19 cellular contexts compared by ENCODE assay signal in the genomic region with DNA sequence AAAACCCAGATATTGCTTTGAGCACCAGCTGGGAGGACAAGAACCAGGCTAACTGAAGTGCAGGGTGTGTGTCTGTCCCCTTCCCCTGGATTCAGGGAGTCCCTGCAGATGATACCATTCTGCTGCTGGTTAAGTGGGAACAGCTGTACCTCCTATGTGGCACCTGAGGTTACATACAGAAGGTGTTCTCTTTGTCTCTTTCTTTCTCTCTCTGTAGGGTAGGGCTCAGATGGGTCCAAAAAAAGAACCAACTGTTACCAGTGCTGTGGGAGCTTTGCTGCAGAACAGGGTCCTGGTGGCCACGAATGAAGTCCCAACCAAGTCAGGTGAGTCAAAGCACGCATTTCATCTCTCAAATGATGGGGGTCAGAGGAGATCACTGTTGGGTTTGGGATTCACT. TPM values are rescaled to one million over a fixed set of nuclear protein-coding genes. Genes with fewer than 3 reads are reported as not detected.
A peak's percentile ranks its signal among the peaks of the same experiment; 100 is the strongest.
DNase-seq lines count a peak whose midpoint lies in the region; ATAC-seq and TF ChIP-seq lines count a peak whose summit lies in the region.
"Had no signal": no experiment of that assay in that cellular context is flagged by ENCODE, and none has a peak within 500 bp of the region (broad histone marks: within the 10 kb centered on the region; RNA-seq: fewer than 3 reads in every experiment).

No MANE protein-coding gene starts in this region.

- no peak for DNase-seq in heart right ventricle
- no peak for DNase-seq in Right ventricle myocardium superior
- no peak for DNase-seq in sciatic nerve (ENCODE audit: low spot score)
- no peak for DNase-seq in uterus
- DNase-seq in NCI-H446 treated with DMSO at 0.1 percent for 48 hours (lab: John Stamatoyannopoulos, UW): no peak
- DNase-seq: EL, GM23248, Karpas-422, NCI-H187 treated with DMSO at 0.1 percent for 48 hours, NCI-H2171, NCI-H510A, NCI-H82, Peyer's patch, SHP77 had no signal

- H3K4me3 ChIP-seq in heart right ventricle (no peak overlapping the region), gastroesophageal sphincter (no peak overlapping the region), uterus (no peak overlapping the region)
- H3K4me3 ChIP-seq: GM23248, Peyer's patch had no signal

- TF ChIP-seq EP300 in gastroesophageal sphincter (IDR thresholded peaks at IDR 0.05): no peak

- TF ChIP-seq POLR2A in gastroesophageal sphincter (IDR thresholded peaks at IDR 0.05) (no peak), uterus (IDR thresholded peaks at IDR 0.05) (no peak)

- 90% methylated on average over 2 of the region's 2 CpGs for WGBS in heart right ventricle, 2 donors
- WGBS in gastroesophageal sphincter (ENCODE audit: low coverage in 1 of 2), 2 donors: 80 to 100% methylated on average over 1 to 2 of the region's 2 CpGs

- no peak for TF ChIP-seq CTCF in heart right ventricle (IDR thresholded peaks at IDR 0.05)
- TF ChIP-seq CTCF in gastroesophageal sphincter (IDR thresholded peaks at IDR 0.05): no peak
- no peak for TF ChIP-seq CTCF in uterus (IDR thresholded peaks at IDR 0.05)

- H3K4me1 ChIP-seq in heart right ventricle: peaks cover 0 to 24% (median 17%) of the 10 kb centered on the region in 9 donors
- peaks cover 5 to 19% (median 9%) of the 10 kb centered on the region in 3 donors for H3K4me1 ChIP-seq in gastroesophageal sphincter
- H3K4me1 ChIP-seq in uterus: peaks cover 0 to 11% of the 10 kb centered on the region in 2 donors
- H3K4me1 ChIP-seq: Peyer's patch had no signal

- intact Hi-C loops in heart right ventricle (cut with DNase I): no loop called here
- intact Hi-C loops in Right ventricle myocardium superior (cut with DNase I): no loop called here
- intact Hi-C loops in sciatic nerve (cut with DNase I): no loop called here
- intact Hi-C loops in uterus (cut with DNase I; ENCODE audit: low total_unique reads): no loop called here

- H3K27ac ChIP-seq in heart right ventricle: peak overlapping the region in 6 of 10 donors; percentile 3 to 77 (median 53)
- peak overlapping the region in 3 of 4 donors; percentile 61 to 73 (median 63) for H3K27ac ChIP-seq in gastroesophageal sphincter
- H3K27ac ChIP-seq in uterus: peak overlapping the region; percentile 60 to 76
- H3K27ac ChIP-seq: C4-2B, GM23248 had no signal

- no peaks in the 10 kb centered on the region for H3K36me3 ChIP-seq in heart right ventricle
- no peaks in the 10 kb centered on the region for H3K36me3 ChIP-seq in gastroesophageal sphincter
- H3K36me3 ChIP-seq in uterus: no peaks in the 10 kb centered on the region
- H3K36me3 ChIP-seq: Peyer's patch had no signal

- H3K27me3 ChIP-seq in heart right ventricle (no peaks in the 10 kb centered on the region), gastroesophageal sphincter (no peaks in the 10 kb centered on the region), uterus (no peaks in the 10 kb centered on the region)
- H3K27me3 ChIP-seq: Peyer's patch had no signal

- H3K9me3 ChIP-seq in heart right ventricle (peaks cover 0 to 7% (median 0%) of the 10 kb centered on the region in 11 donors), gastroesophageal sphincter (no peaks in the 10 kb centered on the region), uterus (no peaks in the 10 kb centered on the region)
- H3K9me3 ChIP-seq: Peyer's patch had no signal

- ATAC-seq in heart right ventricle: peak in 1 of 8 donors; percentile 34
- no peak for ATAC-seq in Right ventricle myocardium superior (ENCODE audit: poor library complexity)
- ATAC-seq in gastroesophageal sphincter: no peak
- ATAC-seq in sciatic nerve: peak; percentile 34
- ATAC-seq in HG03439 (IDR thresholded peaks at IDR 0.05; ENCODE audit: unreplicated experiment): no peak
- no peak for ATAC-seq in GM19397 (IDR thresholded peaks at IDR 0.05; ENCODE audit: unreplicated experiment)

RNA-seq across cellular contexts. Expression of gene ZC2HC1B, which starts 38.6 kb away (rescaled TPM):
- total RNA-seq in heart right ventricle (under 1 TPM in 1 of 10 donors, not detected in 9; 0.28 TPM), Right ventricle myocardium superior (not detected), gastroesophageal sphincter (not detected), sciatic nerve (not detected), uterus (under 1 TPM in 1 of 4 donors, not detected in 3; 0.35 TPM)
- polyA plus RNA-seq in heart right ventricle: not detected
- total RNA-seq: A172, GM23248, Peyer's patch had no signal
- polyA plus RNA-seq: GM23248 had no signal

RNA-seq across cellular contexts. Expression of gene LTV1, which starts 59.7 kb away (rescaled TPM):
- total RNA-seq in heart right ventricle: 10 to 100 TPM in 8 of 10 donors, 1 to 10 TPM in 2; 6.9 to 19.4 (median 12.5) TPM
- 10 to 100 TPM in 1 of 2 donors, 1 to 10 TPM in 1; 9.7 to 22.4 TPM for polyA plus RNA-seq in heart right ventricle
- total RNA-seq in Right ventricle myocardium superior: 12.2 TPM
- 10 to 100 TPM; 15.3 to 20.5 (median 17.1) TPM for total RNA-seq in gastroesophageal sphincter
- total RNA-seq in sciatic nerve: 22.4 TPM
- total RNA-seq in uterus: 10 to 100 TPM in 2 of 4 donors, 1 to 10 TPM in 2; 5.4 to 28.1 (median 14.2) TPM
